8 cellular contexts compared by ENCODE assay signal in genomic region chr5:164753434-164753833, GRCh38.
"Had no signal": no experiment of that assay in that cellular context is flagged by ENCODE, and none has a peak within 500 bp of the region (broad histone marks: within the 10 kb centered on the region; RNA-seq: fewer than 3 reads in every experiment).

No MANE protein-coding gene starts in this region.

- H3K27ac Mint-ChIP-seq: H9, HFFc6 had no signal

- H3K27ac ChIP-seq: GM23248 had no signal

- H3K9me3 Mint-ChIP-seq: H9 had no signal

- H3K36me3 ChIP-seq: HAP-1 had no signal

- H2AFZ ChIP-seq: GM23248 had no signal

- H3K4me3 Mint-ChIP-seq: H9, HFFc6 had no signal

- H3K4me1 Mint-ChIP-seq: H9 had no signal

- DNase-seq: GM23248, GOT3, H7, H9, HCEC 1CT, HFFc6 had no signal

- ATAC-seq: HCT116 had no signal

- H3K9ac ChIP-seq: GM23248 had no signal

- H3K4me1 ChIP-seq: HAP-1 had no signal

- H3K9me3 ChIP-seq: HAP-1 had no signal

- H3K4me3 ChIP-seq: GM23248, HAP-1 had no signal
